1 cellular context compared by ENCODE assay signal in the genomic region with DNA sequence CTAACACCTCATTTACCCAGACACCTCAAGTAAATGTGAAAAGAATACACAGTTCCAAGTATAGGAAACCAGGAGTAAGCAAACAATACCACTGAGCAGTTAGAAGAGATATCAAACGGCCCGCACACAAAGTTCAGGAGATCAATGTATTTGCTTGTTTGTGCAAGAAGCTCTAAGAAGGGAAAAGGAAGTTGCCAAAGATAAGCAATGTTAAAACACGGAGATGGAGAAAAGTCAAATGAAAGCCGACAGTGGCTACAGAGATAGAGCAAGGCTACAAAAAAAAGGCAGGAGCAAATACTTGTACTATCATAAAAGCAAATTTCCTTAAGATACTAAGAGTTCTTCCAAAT.
TF ChIP-seq lines count a peak whose summit lies in the region.

No MANE protein-coding gene starts in this region.

TF ChIP-seq in endothelial cell of umbilical vein, 7 proteins besides CTCF, POLR2A, EP300 and RAD21:
- TF ChIP-seq FOS (IDR thresholded peaks at IDR 0.05; ENCODE audit: borderline replicate concordance, insufficient read depth, low read length) (no peak), GATA2 (IDR thresholded peaks at IDR 0.05; ENCODE audit: insufficient read depth, insufficient read length, low read depth, low read length) (peak; percentile 44), MYC (IDR thresholded peaks at IDR 0.05; ENCODE audit: low read depth, low read length) (no peak)
